11 cellular contexts compared by ENCODE assay signal in genomic region chr5:150473673-150474358, GRCh38. TPM values are rescaled to one million over a fixed set of nuclear protein-coding genes. Genes with fewer than 3 reads are reported as not detected.
DNase-seq lines count a peak whose midpoint lies in the region; ATAC-seq, FAIRE-seq and TF ChIP-seq lines count a peak whose summit lies in the region.
"Had no signal": no experiment of that assay in that cellular context is flagged by ENCODE, and none has a peak within 500 bp of the region (broad histone marks: within the 10 kb centered on the region; RNA-seq: fewer than 3 reads in every experiment).

No MANE protein-coding gene starts in this region.

- no peak overlapping the region for H3K4me3 ChIP-seq in fibroblast of pulmonary artery (replicated peaks; ENCODE audit: low read depth, low read length)
- H3K4me3 ChIP-seq in prostate gland: no peak overlapping the region

- H3K9me3 ChIP-seq in prostate gland (no peaks in the 10 kb centered on the region), T-helper 17 cell (ENCODE audit: control insufficient read depth, low read length, poor library complexity, severe bottlenecking) (no peaks in the 10 kb centered on the region)

- peaks cover 8% of the 10 kb centered on the region for H3K27me3 Mint-ChIP-seq in T-helper 17 cell
- H3K27me3 Mint-ChIP-seq: activated B cell treated with CpG ODN at 0.5 μM for 24 hours had no signal

- no peak overlapping the region for H3K4me3 Mint-ChIP-seq in T-helper 17 cell
- H3K4me3 Mint-ChIP-seq: activated B cell treated with CpG ODN at 0.5 μM for 24 hours had no signal

- no peak overlapping the region for H3K27ac ChIP-seq in prostate gland

- H3K36me3 ChIP-seq in prostate gland: no peaks in the 10 kb centered on the region

- H3K4me1 Mint-ChIP-seq in T-helper 17 cell: no peaks in the 10 kb centered on the region

- DNase-seq in RPMI7951 (ENCODE audit: low read depth): peak; percentile 65
- peak; percentile 37 for DNase-seq in fibroblast of pulmonary artery (ENCODE audit: low read depth)
- DNase-seq in prostate gland (ENCODE audit: low spot score): peak; percentile 52
- no peak for DNase-seq in T-helper 17 cell
- no peak for DNase-seq in ecto neural progenitor cell (ENCODE audit: low spot score)
- no peak for DNase-seq in medulla oblongata (ENCODE audit: extremely low spot score)
- DNase-seq in sciatic nerve (ENCODE audit: low spot score): no peak
- DNase-seq: activated B cell treated with CpG ODN at 0.5 μM for 24 hours; activated naive CD4-positive, alpha-beta T cell treated with Interleukin-2 at 50 U/mL for 16 hours; NCI-H1436 treated with DMSO at 0.1 percent for 48 hours had no signal

- H3K4me1 ChIP-seq in prostate gland (replicated peaks): no peaks in the 10 kb centered on the region

- H3K36me3 Mint-ChIP-seq in T-helper 17 cell (ENCODE audit: low read depth): no peaks in the 10 kb centered on the region

- no peak for TF ChIP-seq POLR2A in prostate gland (IDR thresholded peaks at IDR 0.05)

- H3K27ac Mint-ChIP-seq in T-helper 17 cell: no peak overlapping the region
- H3K27ac Mint-ChIP-seq: activated B cell treated with CpG ODN at 0.5 μM for 24 hours had no signal

- peak; percentile 94 for FAIRE-seq in G401.6 (lab: Jason Lieb, UNC)

- no peak for TF ChIP-seq CTCF in fibroblast of pulmonary artery (IDR thresholded peaks at IDR 0.05; ENCODE audit: low read length, missing control alignments)
- TF ChIP-seq CTCF in prostate gland (IDR thresholded peaks at IDR 0.05): no peak

- intact Hi-C loops in prostate gland (cut with DNase I): no loop called here
- intact Hi-C loops in sciatic nerve (cut with DNase I): no loop called here

- ATAC-seq in T-helper 17 cell (no peak), sciatic nerve (no peak)

- 81% methylated on average over 12 of the region's 12 CpGs for WGBS in prostate gland

- H3K27me3 ChIP-seq in prostate gland (replicated peaks; ENCODE audit: insufficient read depth): no peaks in the 10 kb centered on the region

RNA-seq across cellular contexts. Expression of gene RPS14, which starts 24.3 kb away (rescaled TPM):
- 2,147 and 2,510 TPM in 2 replicates for total RNA-seq in RPMI7951 (2014; rRNA removed; shearing (Covaris generic))
- total RNA-seq in prostate gland (1,000 to 10,000 TPM; 1,708 to 3,672 TPM), T-helper 17 cell (1,000 to 10,000 TPM; 3,455 to 4,953 TPM), sciatic nerve (1,412 TPM)

RNA-seq across cellular contexts. Expression of gene NDST1, which starts 34.1 kb away (rescaled TPM):
- 18.5 and 21.3 TPM in 2 replicates for total RNA-seq in RPMI7951 (2014; rRNA removed; shearing (Covaris generic))
- 100 to 1,000 TPM in 1 of 2 donors, 10 to 100 TPM in 1; 65.8 to 175 TPM for total RNA-seq in prostate gland
- 10 to 100 TPM in 1 of 2 donors, 1 to 10 TPM in 1; 2.2 to 13.7 TPM for total RNA-seq in T-helper 17 cell
- 109 TPM for total RNA-seq in sciatic nerve

Comparison
In these comparisons a context has a peak if more than half of its experiments do, and no peak if none do; other contexts are left out.
1. DNase-seq: peak in RPMI7951 (single experiment), fibroblast of pulmonary artery (single experiment) and prostate gland (single experiment); none in T-helper 17 cell (0 of 3), ecto neural progenitor cell (single experiment), medulla oblongata (single experiment) and sciatic nerve (single experiment).